8 cellular contexts compared by ENCODE assay signal in the genomic region with DNA sequence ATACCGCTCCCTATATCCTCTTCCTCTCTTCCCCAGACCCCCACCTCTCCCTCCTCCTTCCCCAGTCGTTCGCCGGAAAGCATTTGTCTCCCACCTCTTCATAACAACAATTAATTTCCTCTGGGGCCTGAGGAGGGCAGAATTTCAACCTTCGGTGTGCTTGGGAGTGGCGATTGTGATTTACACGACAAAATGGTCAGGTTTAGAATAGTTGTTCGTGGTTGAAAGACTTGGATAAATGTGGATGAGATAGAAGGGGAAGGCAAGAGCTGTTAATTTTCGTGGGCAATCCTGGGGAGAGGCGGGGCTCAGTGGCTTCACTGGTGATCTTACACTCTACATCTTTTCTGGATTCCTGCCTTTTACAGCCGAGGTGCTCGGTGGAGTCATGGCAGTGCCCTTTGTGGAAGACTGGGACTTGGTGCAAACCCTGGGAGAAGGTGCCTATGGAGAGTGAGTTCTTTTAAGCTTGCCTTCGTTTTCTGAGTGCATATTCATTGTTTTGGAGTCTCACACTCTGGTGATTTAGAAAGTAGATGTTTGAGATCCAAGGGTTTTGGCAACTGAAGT. TPM values are rescaled to one million over a fixed set of nuclear protein-coding genes. Genes with fewer than 3 reads are reported as not detected.
DNase-seq lines count a peak whose midpoint lies in the region; ATAC-seq and TF ChIP-seq lines count a peak whose summit lies in the region.

No MANE protein-coding gene starts in this region.

- H3K27ac ChIP-seq in OCI-LY1 (ENCODE audit: low read depth, low read length, poor library complexity, severe bottlenecking), result peak overlapping the region; percentile 93
- peak overlapping the region; percentile 86 for H3K27ac ChIP-seq in mammary epithelial cell (ENCODE audit: insufficient read depth, low read depth, low read length)
- no peak overlapping the region for H3K27ac ChIP-seq in liver (ENCODE audit: low read depth in 1 of 2, low read length in 2 of 2)
- no peak overlapping the region for H3K27ac ChIP-seq in suprapubic skin

- intact Hi-C loops in mammary epithelial cell (cut with micrococcal nuclease), result loop anchor here (1.0 to 10.0 kb wide), 4 partner anchors 34 to 588 kb away; partner anchors contain the start of genes FAM118B, HYLS1, RPUSD4 and STT3A

- CTCF ChIA-PET in mammary epithelial cell (lab: Charles Lee; ENCODE audit: low non-redundant PET), result interaction anchor here (0.8 kb wide), 1 partner anchor 122 kb away, joined by 3 read pairs; no protein-coding TSS in a partner anchor

- no peaks in the 10 kb centered on the region for H3K9me2 ChIP-seq in OCI-LY1 (ENCODE audit: low read depth, low read length)

- in situ Hi-C loops in mammary epithelial cell (cut with MboI; ENCODE audit: low sequenced_read_pairs in 2 of 2), result loop anchor here in 1 of 2 donors (10.0 kb wide), 1 partner anchor 248 kb away; no protein-coding TSS in a partner anchor

- H3K9ac ChIP-seq in OCI-LY1 (ENCODE audit: low read length), result peak overlapping the region; percentile 85
- peak overlapping the region; percentile 90 for H3K9ac ChIP-seq in mammary epithelial cell (ENCODE audit: insufficient read depth, low read length)
- peak overlapping the region in 1 of 2 donors; percentile 13 for H3K9ac ChIP-seq in liver (ENCODE audit: low read depth in 1 of 2, low read length in 2 of 2)

- H3K36me3 ChIP-seq in OCI-LY1 (ENCODE audit: insufficient read depth, low read length) (peaks cover 30% of the 10 kb centered on the region), mammary epithelial cell (ENCODE audit: insufficient read depth, low read length) (peaks cover 14% of the 10 kb centered on the region), liver (ENCODE audit: control insufficient read depth in 4 of 4, insufficient read depth in 3 of 4, low read depth in 1 of 4, low read length in 3 of 4) (peaks cover 4 to 6% (median 5%) of the 10 kb centered on the region in 4 donors), suprapubic skin (peaks cover 13% of the 10 kb centered on the region)

- TF ChIP-seq EP300 in suprapubic skin (IDR thresholded peaks at IDR 0.05), result no peak

- H3F3A ChIP-seq in OCI-LY1 (ENCODE audit: insufficient read depth, low read length), result no peaks in the 10 kb centered on the region

- TF ChIP-seq CTCF in OCI-LY1 (IDR thresholded peaks at IDR 0.05; ENCODE audit: low read length) (peak; percentile 48), mammary epithelial cell (conservative IDR thresholded peaks at IDR 0.05 in 1 of 2, IDR thresholded peaks at IDR 0.05 in 1 of 2; ENCODE audit: extremely low read depth in 1 of 2, insufficient read depth in 1 of 2, low read depth in 1 of 2, low read length in 2 of 2) (peak in 1 of 2 donors; percentile 37), liver (IDR thresholded peaks at IDR 0.05; ENCODE audit: low read depth, low read length, missing input control) (peak; percentile 19), suprapubic skin (IDR thresholded peaks at IDR 0.05) (no peak)

- TF ChIP-seq RAD21 in liver (IDR thresholded peaks at IDR 0.05), result no peak

- no peak for TF ChIP-seq POLR2A in suprapubic skin (IDR thresholded peaks at IDR 0.05)

- H3K4me3 ChIP-seq in OCI-LY1 (ENCODE audit: low read depth, low read length, poor library complexity, severe bottlenecking) (peak overlapping the region; percentile 85), mammary epithelial cell (replicated peaks in 1 of 3; ENCODE audit: insufficient read depth in 1 of 3, low read depth in 2 of 3, low read length in 3 of 3) (peak overlapping the region; percentile 71 to 93 (median 72)), liver (ENCODE audit: low read depth in 1 of 3, low read length in 3 of 3) (peak overlapping the region; percentile 51 to 82 (median 75)), suprapubic skin (peak overlapping the region; percentile 65)

- peak; percentile 23 for ATAC-seq in GM18499 (IDR thresholded peaks at IDR 0.05; ENCODE audit: insufficient read depth, unreplicated experiment)
- ATAC-seq in HG02973 (IDR thresholded peaks at IDR 0.05; ENCODE audit: unreplicated experiment), result peak; percentile 51
- no peak for ATAC-seq in GM18873 (IDR thresholded peaks at IDR 0.05; ENCODE audit: low FRiP score, unreplicated experiment)

- H2AFZ ChIP-seq in OCI-LY1 (ENCODE audit: low read length), result no peak overlapping the region
- peak overlapping the region; percentile 97 for H2AFZ ChIP-seq in mammary epithelial cell (ENCODE audit: low read depth, low read length)

- peak; percentile 48 to 57 for DNase-seq in AML-193 (lab: John Stamatoyannopoulos, UW)
- DNase-seq in mammary epithelial cell, result no peak
- no peak for DNase-seq in suprapubic skin (ENCODE audit: low spot score in 2 of 2)

- TSS peak; percentile 26 for BruUV-seq in mammary epithelial cell (replicated peaks; lab: Mats Ljungman, UMichigan)

- no peaks in the 10 kb centered on the region for H4K20me1 ChIP-seq in OCI-LY1 (ENCODE audit: insufficient read depth, low read length)
- H4K20me1 ChIP-seq in mammary epithelial cell (ENCODE audit: insufficient read depth, low read length), result no peaks in the 10 kb centered on the region

- dilution Hi-C loops in mammary epithelial cell (cut with HindIII; ENCODE audit: low sequenced_read_pairs), result loop anchor here (10.0 kb wide), 1 partner anchor 52 kb away; no protein-coding TSS in a partner anchor

- H3K79me2 ChIP-seq in OCI-LY1 (ENCODE audit: insufficient read depth, low read length) (peaks cover 21% of the 10 kb centered on the region), mammary epithelial cell (ENCODE audit: insufficient read depth, low read length) (peaks cover 36% of the 10 kb centered on the region)

- 0% methylated on average over 10 of the region's 13 CpGs for WGBS in mammary epithelial cell (ENCODE audit: low coverage, missing lambda C conversion rate)
- WGBS in liver, result under 1% methylated on average over 13 of the region's 13 CpGs
- WGBS in suprapubic skin, result under 1% methylated on average over 13 of the region's 13 CpGs

- H3K9me3 ChIP-seq in OCI-LY1 (ENCODE audit: low read length), result no peaks in the 10 kb centered on the region
- no peaks in the 10 kb centered on the region for H3K9me3 ChIP-seq in mammary epithelial cell (replicated peaks; ENCODE audit: insufficient read depth, low read length)
- no peaks in the 10 kb centered on the region for H3K9me3 ChIP-seq in liver (ENCODE audit: control insufficient read depth in 4 of 4, low read length in 3 of 4)
- H3K9me3 ChIP-seq in suprapubic skin, result no peaks in the 10 kb centered on the region

- H3K27me3 ChIP-seq in OCI-LY1 (ENCODE audit: insufficient read depth, low read length) (no peaks in the 10 kb centered on the region), mammary epithelial cell (ENCODE audit: insufficient read depth, low read length) (no peaks in the 10 kb centered on the region), liver (ENCODE audit: control insufficient read depth in 4 of 4, insufficient read depth in 4 of 4, low read length in 3 of 4) (no peaks in the 10 kb centered on the region), suprapubic skin (no peaks in the 10 kb centered on the region)

- H3K4me1 ChIP-seq in OCI-LY1 (ENCODE audit: insufficient read depth, low read length, severe bottlenecking), result peaks cover 24% of the 10 kb centered on the region
- peaks cover 14% of the 10 kb centered on the region for H3K4me1 ChIP-seq in mammary epithelial cell (ENCODE audit: insufficient read depth, low read length)
- peaks cover 3 to 20% (median 15%) of the 10 kb centered on the region in 4 donors for H3K4me1 ChIP-seq in liver (ENCODE audit: control insufficient read depth in 4 of 4, insufficient read depth in 4 of 4, low read length in 3 of 4)
- peaks cover 20% of the 10 kb centered on the region for H3K4me1 ChIP-seq in suprapubic skin

- peak overlapping the region; percentile 75 for H3K4me2 ChIP-seq in OCI-LY1 (ENCODE audit: low read length)
- peak overlapping the region; percentile 94 for H3K4me2 ChIP-seq in mammary epithelial cell (ENCODE audit: insufficient read depth, low read depth, low read length)

TF ChIP-seq in liver, 16 proteins besides CTCF, POLR2A, EP300 and RAD21 (continues in another document):
- TF ChIP-seq, protein P1, sequence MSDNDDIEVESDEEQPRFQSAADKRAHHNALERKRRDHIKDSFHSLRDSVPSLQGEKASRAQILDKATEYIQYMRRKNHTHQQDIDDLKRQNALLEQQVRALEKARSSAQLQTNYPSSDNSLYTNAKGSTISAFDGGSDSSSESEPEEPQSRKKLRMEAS (IDR thresholded peaks at IDR 0.05), result no peak
- TF ChIP-seq, protein P2, sequence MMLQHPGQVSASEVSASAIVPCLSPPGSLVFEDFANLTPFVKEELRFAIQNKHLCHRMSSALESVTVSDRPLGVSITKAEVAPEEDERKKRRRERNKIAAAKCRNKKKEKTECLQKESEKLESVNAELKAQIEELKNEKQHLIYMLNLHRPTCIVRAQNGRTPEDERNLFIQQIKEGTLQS (IDR thresholded peaks at IDR 0.05), result no peak
- TF ChIP-seq HNF4A (conservative IDR thresholded peaks at IDR 0.05) (no peak), NR2F2 (IDR thresholded peaks at IDR 0.05) (no peak), GABPA (IDR thresholded peaks at IDR 0.05 in 1 of 2, conservative IDR thresholded peaks at IDR 0.05 in 1 of 2) (no peak)

RNA-seq across cellular contexts. Expression of gene CHEK1, which starts 1.5 kb away (rescaled TPM):
- total RNA-seq in mammary epithelial cell (10 to 100 TPM; 24.2 to 58.3 TPM), liver (10 to 100 TPM in 1 of 2 donors, under 1 TPM in 1; 0.59 to 21.7 TPM), suprapubic skin (1 to 10 TPM; 2.5 to 4.0 (median 3.5) TPM)
- polyA plus RNA-seq in mammary epithelial cell (31.0 TPM), liver (1 to 10 TPM in 1 of 2 donors, under 1 TPM in 1; 0.68 to 1.0 TPM)
- polyA minus RNA-seq in mammary epithelial cell, result 42.4 TPM

RNA-seq across cellular contexts. Expression of gene STT3A, which starts 33.8 kb away (rescaled TPM):
- total RNA-seq in mammary epithelial cell (100 to 1,000 TPM; 172 to 179 TPM), liver (100 to 1,000 TPM; 145 to 176 TPM), suprapubic skin (10 to 100 TPM; 49.5 to 64.8 (median 62.8) TPM)
- polyA plus RNA-seq in mammary epithelial cell (169 TPM), liver (100 to 1,000 TPM in 1 of 2 donors, 10 to 100 TPM in 1; 47.5 to 115 TPM)
- 505 TPM for polyA minus RNA-seq in mammary epithelial cell

RNA-seq across cellular contexts. Expression of gene ACRV1, which starts 54.2 kb away (rescaled TPM):
- not detected for total RNA-seq in mammary epithelial cell
- polyA plus RNA-seq in mammary epithelial cell, result not detected
- not detected for polyA minus RNA-seq in mammary epithelial cell
- total RNA-seq in liver, result not detected
- not detected for polyA plus RNA-seq in liver
- not detected for total RNA-seq in suprapubic skin

RNA-seq across cellular contexts. Expression of gene EI24, which starts 57.2 kb away (rescaled TPM):
- 100 to 1,000 TPM; 127 to 162 TPM for total RNA-seq in mammary epithelial cell
- 266 TPM for polyA plus RNA-seq in mammary epithelial cell
- 185 TPM for polyA minus RNA-seq in mammary epithelial cell
- total RNA-seq in liver, result 100 to 1,000 TPM in 1 of 2 donors, 10 to 100 TPM in 1; 64.9 to 288 TPM
- 100 to 1,000 TPM; 154 to 253 TPM for polyA plus RNA-seq in liver
- 100 to 1,000 TPM in 2 of 4 donors, 10 to 100 TPM in 2; 58.9 to 127 (median 102) TPM for total RNA-seq in suprapubic skin

Comparison
In these comparisons a context has a peak if more than half of its experiments do, and no peak if none do; other contexts are left out.
1. DNase-seq: peak in AML-193 (2 of 2); none in mammary epithelial cell (single experiment) and suprapubic skin (0 of 2).
2. H3K27ac ChIP-seq: peak in OCI-LY1 (single experiment) and mammary epithelial cell (single experiment); none in liver (0 of 2) and suprapubic skin (single experiment).
3. CTCF ChIP-seq: peak in OCI-LY1 (single experiment) and liver (single experiment); none in suprapubic skin (0 of 2).
4. Peak in every context shown above with its lines, with median percentiles within 50 percentile points of each other: H3K4me3 ChIP-seq.